Comparison of ENCODE assay signal across 17 cellular contexts in genomic region chr2:233453111-233453915, GRCh38.
A peak's percentile ranks its signal among the peaks of the same experiment; 100 is the strongest.
DNase-seq lines count a peak whose midpoint lies in the region; ATAC-seq and TF ChIP-seq lines count a peak whose summit lies in the region.
"Had no signal": no experiment of that assay in that cellular context is flagged by ENCODE, and none has a peak within 500 bp of the region (broad histone marks: within the 10 kb centered on the region; RNA-seq: fewer than 3 reads in every experiment).

No MANE protein-coding gene starts in this region.

- TF ChIP-seq CTCF in BE2C (IDR thresholded peaks at IDR 0.05; ENCODE audit: low read depth, low read length) = no peak

- H3K4me3 Mint-ChIP-seq in activated naive CD8-positive, alpha-beta T cell treated with anti-CD3 and anti-CD28 coated beads, Interleukin-2, amount 50 U/mL, for 24 hours = no peak overlapping the region
- H3K4me3 Mint-ChIP-seq in stimulated activated effector memory CD8-positive, alpha-beta T cell treated with anti-CD3 and anti-CD28 coated beads, Interleukin-12 subunit alpha, Interleukin-12 subunit beta, amount 100 ng/mL, for 72 hours = no peak overlapping the region
- no peak overlapping the region for H3K4me3 Mint-ChIP-seq in activated CD4-positive, alpha-beta T cell treated with anti-CD3 and anti-CD28 coated beads, Interleukin-2, amount 10 ng/mL, durations not matched to agents 24 days and 14 days
- H3K4me3 Mint-ChIP-seq: activated B cell treated with CpG ODN at 0.5 μM for 24 hours; GM23338; T-helper 2 cell treated with Interferon-gamma antibody and Interleukin-4, amounts not matched to agents 5 μg/mL and 100 μg/mL, for 36 hours had no signal

- no peaks in the 10 kb centered on the region for H3K9me3 Mint-ChIP-seq in activated naive CD8-positive, alpha-beta T cell treated with anti-CD3 and anti-CD28 coated beads, Interleukin-2, amount 50 U/mL, for 24 hours
- no peaks in the 10 kb centered on the region for H3K9me3 Mint-ChIP-seq in stimulated activated effector memory CD8-positive, alpha-beta T cell treated with anti-CD3 and anti-CD28 coated beads, Interleukin-12 subunit alpha, Interleukin-12 subunit beta, amount 100 ng/mL, for 72 hours
- no peaks in the 10 kb centered on the region for H3K9me3 Mint-ChIP-seq in activated CD4-positive, alpha-beta T cell treated with anti-CD3 and anti-CD28 coated beads, Interleukin-2, amount 10 ng/mL, durations not matched to agents 24 days and 14 days
- H3K9me3 Mint-ChIP-seq: activated B cell treated with CpG ODN at 0.5 μM for 24 hours; activated T-helper 2 cell treated with anti-CD3 and anti-CD28 coated beads, Interferon-gamma antibody, Interleukin-2, Interleukin-4, amounts not matched to agents 10 μg/mL and 5 μg/mL and 100 μg/mL, durations not matched to agents 14 hours and 24 hours and 36 hours; T-helper 2 cell treated with Interferon-gamma antibody and Interleukin-4, amounts not matched to agents 5 μg/mL and 100 μg/mL, for 36 hours had no signal

- peaks cover 38% of the 10 kb centered on the region for H3K36me3 Mint-ChIP-seq in activated naive CD8-positive, alpha-beta T cell treated with anti-CD3 and anti-CD28 coated beads, Interleukin-2, amount 50 U/mL, for 24 hours (ENCODE audit: low read depth)
- peaks cover 100% of the 10 kb centered on the region for H3K36me3 Mint-ChIP-seq in stimulated activated effector memory CD8-positive, alpha-beta T cell treated with anti-CD3 and anti-CD28 coated beads, Interleukin-12 subunit alpha, Interleukin-12 subunit beta, amount 100 ng/mL, for 72 hours
- peaks cover 47% of the 10 kb centered on the region for H3K36me3 Mint-ChIP-seq in activated CD4-positive, alpha-beta T cell treated with anti-CD3 and anti-CD28 coated beads, Interleukin-2, amount 10 ng/mL, durations not matched to agents 24 days and 14 days (ENCODE audit: low read depth)

- no peaks in the 10 kb centered on the region for H3K9me3 ChIP-seq in BE2C
- H3K9me3 ChIP-seq: SJSA1 had no signal

- ATAC-seq in activated naive CD8-positive, alpha-beta T cell treated with anti-CD3 and anti-CD28 coated beads, Interleukin-2, amount 50 U/mL, for 24 hours = no peak
- no peak for ATAC-seq in stimulated activated effector memory CD8-positive, alpha-beta T cell treated with anti-CD3 and anti-CD28 coated beads, Interleukin-12 subunit alpha, Interleukin-12 subunit beta, amount 100 ng/mL, for 72 hours
- ATAC-seq: GM23338 had no signal

- no peaks in the 10 kb centered on the region for H3K27me3 Mint-ChIP-seq in activated naive CD8-positive, alpha-beta T cell treated with anti-CD3 and anti-CD28 coated beads, Interleukin-2, amount 50 U/mL, for 24 hours
- H3K27me3 Mint-ChIP-seq in activated CD4-positive, alpha-beta T cell treated with anti-CD3 and anti-CD28 coated beads, Interleukin-2, amount 10 ng/mL, durations not matched to agents 24 days and 14 days = no peaks in the 10 kb centered on the region
- H3K27me3 Mint-ChIP-seq: activated B cell treated with CpG ODN at 0.5 μM for 24 hours had no signal

- H3K36me3 ChIP-seq in BE2C = peaks cover 33% of the 10 kb centered on the region

- H3K4me1 Mint-ChIP-seq in activated naive CD8-positive, alpha-beta T cell treated with anti-CD3 and anti-CD28 coated beads, Interleukin-2, amount 50 U/mL, for 24 hours = peaks cover 2% of the 10 kb centered on the region
- peaks cover 14% of the 10 kb centered on the region for H3K4me1 Mint-ChIP-seq in stimulated activated effector memory CD8-positive, alpha-beta T cell treated with anti-CD3 and anti-CD28 coated beads, Interleukin-12 subunit alpha, Interleukin-12 subunit beta, amount 100 ng/mL, for 72 hours
- H3K4me1 Mint-ChIP-seq in activated CD4-positive, alpha-beta T cell treated with anti-CD3 and anti-CD28 coated beads, Interleukin-2, amount 10 ng/mL, durations not matched to agents 24 days and 14 days = peaks cover 3% of the 10 kb centered on the region
- H3K4me1 Mint-ChIP-seq: activated B cell treated with CpG ODN at 0.5 μM for 24 hours had no signal

- peak overlapping the region; percentile 77 for H3K27ac Mint-ChIP-seq in activated naive CD8-positive, alpha-beta T cell treated with anti-CD3 and anti-CD28 coated beads, Interleukin-2, amount 50 U/mL, for 24 hours
- peak overlapping the region; percentile 61 for H3K27ac Mint-ChIP-seq in stimulated activated effector memory CD8-positive, alpha-beta T cell treated with anti-CD3 and anti-CD28 coated beads, Interleukin-12 subunit alpha, Interleukin-12 subunit beta, amount 100 ng/mL, for 72 hours
- no peak overlapping the region for H3K27ac Mint-ChIP-seq in activated CD4-positive, alpha-beta T cell treated with anti-CD3 and anti-CD28 coated beads, Interleukin-2, amount 10 ng/mL, durations not matched to agents 24 days and 14 days
- H3K27ac Mint-ChIP-seq: activated B cell treated with CpG ODN at 0.5 μM for 24 hours; activated T-helper 2 cell treated with anti-CD3 and anti-CD28 coated beads, Interferon-gamma antibody, Interleukin-2, Interleukin-4, amounts not matched to agents 10 μg/mL and 5 μg/mL and 100 μg/mL, durations not matched to agents 14 hours and 24 hours and 36 hours; GM23338 had no signal

- no peaks in the 10 kb centered on the region for H3K27me3 ChIP-seq in BE2C
- H3K27me3 ChIP-seq: SJSA1 had no signal

- no peak overlapping the region for H3K4me3 ChIP-seq in BE2C (ENCODE audit: low read depth, low read length)
- H3K4me3 ChIP-seq: GM23338, SJSA1 had no signal

- peaks cover 3% of the 10 kb centered on the region; the same call in 1 of the 2 replicates for H3K4me1 ChIP-seq in BE2C

- DNase-seq in BE2C = peak; percentile 2
- DNase-seq in activated naive CD8-positive, alpha-beta T cell treated with anti-CD3 and anti-CD28 coated beads, Interleukin-2, amount 50 U/mL, for 24 hours = no peak
- peak; percentile 28 for DNase-seq in myocyte (ENCODE audit: low read depth)
- DNase-seq in stimulated activated effector memory CD8-positive, alpha-beta T cell treated with anti-CD3 and anti-CD28 coated beads, Interleukin-12 subunit alpha, Interleukin-12 subunit beta, amount 100 ng/mL, for 72 hours (ENCODE audit: low spot score in 2 of 2) = no peak
- no peak for DNase-seq in epidermal melanocyte (ENCODE audit: insufficient read length, low spot score)
- DNase-seq in activated CD4-positive, alpha-beta T cell treated with anti-CD3 and anti-CD28 coated beads, Interleukin-2, amount 10 ng/mL, durations not matched to agents 24 days and 14 days = no peak
- no peak for DNase-seq in stimulated activated CD8-positive, alpha-beta memory T cell treated with anti-CD3 and anti-CD28 coated beads, Interleukin-4, amount 100 ng/mL, for 48 hours
- DNase-seq: activated B cell treated with CpG ODN at 0.5 μM for 24 hours; mesendoderm; NCI-H1417 treated with DMSO at 0.1 percent for 48 hours; nucleus accumbens; stimulated activated CD4-positive, alpha-beta T cell treated with anti-CD3 and anti-CD28 coated beads, Interleukin-4, amount 100 ng/mL, for 1 hour; trophoblast cell had no signal

- intact Hi-C loops in activated CD4-positive, alpha-beta T cell treated with anti-CD3 and anti-CD28 coated beads, Interleukin-2, amount 10 ng/mL, durations not matched to agents 24 days and 14 days (cut with micrococcal nuclease) = no loop called here

Comparison
In these comparisons a context has a peak if more than half of its experiments do, and no peak if none do; other contexts are left out.
1. DNase-seq: peak in BE2C (single experiment) and myocyte (single experiment); none in activated naive CD8-positive, alpha-beta T cell treated with anti-CD3 and anti-CD28 coated beads, Interleukin-2, amount 50 U/mL, for 24 hours (single experiment), stimulated activated effector memory CD8-positive, alpha-beta T cell treated with anti-CD3 and anti-CD28 coated beads, Interleukin-12 subunit alpha, Interleukin-12 subunit beta, amount 100 ng/mL, for 72 hours (0 of 2), epidermal melanocyte (single experiment), activated CD4-positive, alpha-beta T cell treated with anti-CD3 and anti-CD28 coated beads, Interleukin-2, amount 10 ng/mL, durations not matched to agents 24 days and 14 days (single experiment) and stimulated activated CD8-positive, alpha-beta memory T cell treated with anti-CD3 and anti-CD28 coated beads, Interleukin-4, amount 100 ng/mL, for 48 hours (single experiment).